2 cellular contexts compared by ENCODE assay signal in the genomic region with DNA sequence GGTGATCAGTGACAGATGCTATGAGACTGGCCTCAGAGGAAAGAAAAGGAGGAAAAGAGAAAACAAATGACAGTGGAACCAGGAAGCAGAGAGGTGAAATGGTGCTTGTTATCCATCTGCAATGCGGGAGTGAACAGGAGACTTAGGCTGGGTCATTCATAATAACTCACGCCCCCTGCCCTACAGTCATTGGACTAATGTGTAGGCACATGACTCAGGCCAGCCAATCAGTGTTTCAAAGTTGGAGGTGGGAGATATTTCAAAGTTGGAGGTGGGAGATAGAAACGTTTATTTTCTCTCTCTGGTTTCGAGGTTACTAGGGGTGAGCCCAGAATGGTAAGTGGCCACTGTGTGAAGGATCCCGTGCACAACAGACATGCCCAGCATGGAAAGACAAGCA.
TF ChIP-seq lines count a peak whose summit lies in the region.

No MANE protein-coding gene starts in this region.

TF ChIP-seq in A549, 52 proteins besides CTCF, POLR2A, EP300 and RAD21:
- TF ChIP-seq CHD4 (IDR thresholded peaks at IDR 0.05; ENCODE audit: borderline replicate concordance) (no peak), CBX2 (IDR thresholded peaks at IDR 0.05; ENCODE audit: borderline replicate concordance, low read depth) (no peak)
- TF ChIP-seq, protein P1, sequence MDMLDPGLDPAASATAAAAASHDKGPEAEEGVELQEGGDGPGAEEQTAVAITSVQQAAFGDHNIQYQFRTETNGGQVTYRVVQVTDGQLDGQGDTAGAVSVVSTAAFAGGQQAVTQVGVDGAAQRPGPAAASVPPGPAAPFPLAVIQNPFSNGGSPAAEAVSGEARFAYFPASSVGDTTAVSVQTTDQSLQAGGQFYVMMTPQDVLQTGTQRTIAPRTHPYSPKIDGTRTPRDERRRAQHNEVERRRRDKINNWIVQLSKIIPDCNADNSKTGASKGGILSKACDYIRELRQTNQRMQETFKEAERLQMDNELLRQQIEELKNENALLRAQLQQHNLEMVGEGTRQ (IDR thresholded peaks at IDR 0.05) = 0 out of 2 replicates have a peak, but pooled peaks have one; percentile 11

TF ChIP-seq in K562, 482 proteins besides CTCF, POLR2A, EP300 and RAD21:
- TF ChIP-seq ZNF184 (CRISPR knock-in tag; IDR thresholded peaks at IDR 0.05) (no peak), FOXJ3 (CRISPR knock-in tag; IDR thresholded peaks at IDR 0.05) (no peak), FOXK1 (CRISPR knock-in tag; IDR thresholded peaks at IDR 0.05; ENCODE audit: borderline replicate concordance) (no peak), SREBF2 (CRISPR knock-in tag; IDR thresholded peaks at IDR 0.05) (no peak), MAFG (tag; conservative IDR thresholded peaks at IDR 0.05) (no peak), TCF3 (CRISPR knock-in tag; IDR thresholded peaks at IDR 0.05) (no peak), TAF7 (tag; IDR thresholded peaks at IDR 0.05) (no peak), ZNF408 (CRISPR knock-in tag; IDR thresholded peaks at IDR 0.05; ENCODE audit: low read depth) (no peak), MCM7 (IDR thresholded peaks at IDR 0.05) (no peak), NFYB (IDR thresholded peaks at IDR 0.05; ENCODE audit: extremely low read depth, insufficient read length) (peak; percentile 44), ILK (tag; IDR thresholded peaks at IDR 0.05; ENCODE audit: borderline replicate concordance, low read depth) (no peak), RAD51 (IDR thresholded peaks at IDR 0.05; ENCODE audit: borderline replicate concordance, low read depth) (peak; percentile 81), ZNF764 (CRISPR knock-in tag; IDR thresholded peaks at IDR 0.05; ENCODE audit: low read depth) (no peak), U2AF1 (optimal IDR thresholded peaks at IDR 0.05; ENCODE audit: low read depth, low read length) (no peak), MYBL2 (IDR thresholded peaks at IDR 0.05; ENCODE audit: low read depth) (0 out of 2 replicates have a peak, but pooled peaks have one; percentile 18), MYBL2 (CRISPR knock-in tag; IDR thresholded peaks at IDR 0.05; ENCODE audit: borderline replicate concordance) (no peak)
- TF ChIP-seq, protein P2, sequence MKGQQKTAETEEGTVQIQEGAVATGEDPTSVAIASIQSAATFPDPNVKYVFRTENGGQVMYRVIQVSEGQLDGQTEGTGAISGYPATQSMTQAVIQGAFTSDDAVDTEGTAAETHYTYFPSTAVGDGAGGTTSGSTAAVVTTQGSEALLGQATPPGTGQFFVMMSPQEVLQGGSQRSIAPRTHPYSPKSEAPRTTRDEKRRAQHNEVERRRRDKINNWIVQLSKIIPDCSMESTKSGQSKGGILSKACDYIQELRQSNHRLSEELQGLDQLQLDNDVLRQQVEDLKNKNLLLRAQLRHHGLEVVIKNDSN (CRISPR knock-in tag; IDR thresholded peaks at IDR 0.05) = peak; percentile 79
- TF ChIP-seq, protein P1 (CRISPR knock-in tag; IDR thresholded peaks at IDR 0.05) = peak; percentile 86
- TF ChIP-seq, protein P3, sequence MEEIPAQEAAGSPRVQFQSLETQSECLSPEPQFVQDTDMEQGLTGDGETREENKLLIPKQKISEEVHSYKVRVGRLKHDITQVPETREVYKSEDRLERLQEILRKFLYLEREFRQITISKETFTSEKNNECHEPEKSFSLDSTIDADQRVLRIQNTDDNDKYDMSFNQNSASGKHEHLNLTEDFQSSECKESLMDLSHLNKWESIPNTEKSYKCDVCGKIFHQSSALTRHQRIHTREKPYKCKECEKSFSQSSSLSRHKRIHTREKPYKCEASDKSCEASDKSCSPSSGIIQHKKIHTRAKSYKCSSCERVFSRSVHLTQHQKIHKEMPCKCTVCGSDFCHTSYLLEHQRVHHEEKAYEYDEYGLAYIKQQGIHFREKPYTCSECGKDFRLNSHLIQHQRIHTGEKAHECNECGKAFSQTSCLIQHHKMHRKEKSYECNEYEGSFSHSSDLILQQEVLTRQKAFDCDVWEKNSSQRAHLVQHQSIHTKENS (CRISPR knock-in tag; IDR thresholded peaks at IDR 0.05) = no peak
- TF ChIP-seq, protein P4, sequence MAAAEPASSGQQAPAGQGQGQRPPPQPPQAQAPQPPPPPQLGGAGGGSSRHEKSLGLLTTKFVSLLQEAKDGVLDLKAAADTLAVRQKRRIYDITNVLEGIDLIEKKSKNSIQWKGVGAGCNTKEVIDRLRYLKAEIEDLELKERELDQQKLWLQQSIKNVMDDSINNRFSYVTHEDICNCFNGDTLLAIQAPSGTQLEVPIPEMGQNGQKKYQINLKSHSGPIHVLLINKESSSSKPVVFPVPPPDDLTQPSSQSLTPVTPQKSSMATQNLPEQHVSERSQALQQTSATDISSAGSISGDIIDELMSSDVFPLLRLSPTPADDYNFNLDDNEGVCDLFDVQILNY (CRISPR knock-in tag; IDR thresholded peaks at IDR 0.05) = no peak
- TF ChIP-seq, protein P5, sequence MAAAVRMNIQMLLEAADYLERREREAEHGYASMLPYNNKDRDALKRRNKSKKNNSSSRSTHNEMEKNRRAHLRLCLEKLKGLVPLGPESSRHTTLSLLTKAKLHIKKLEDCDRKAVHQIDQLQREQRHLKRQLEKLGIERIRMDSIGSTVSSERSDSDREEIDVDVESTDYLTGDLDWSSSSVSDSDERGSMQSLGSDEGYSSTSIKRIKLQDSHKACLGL (CRISPR knock-in tag; IDR thresholded peaks at IDR 0.05; ENCODE audit: borderline replicate concordance, poor library complexity, severe bottlenecking) = no peak
- TF ChIP-seq, protein P6, sequence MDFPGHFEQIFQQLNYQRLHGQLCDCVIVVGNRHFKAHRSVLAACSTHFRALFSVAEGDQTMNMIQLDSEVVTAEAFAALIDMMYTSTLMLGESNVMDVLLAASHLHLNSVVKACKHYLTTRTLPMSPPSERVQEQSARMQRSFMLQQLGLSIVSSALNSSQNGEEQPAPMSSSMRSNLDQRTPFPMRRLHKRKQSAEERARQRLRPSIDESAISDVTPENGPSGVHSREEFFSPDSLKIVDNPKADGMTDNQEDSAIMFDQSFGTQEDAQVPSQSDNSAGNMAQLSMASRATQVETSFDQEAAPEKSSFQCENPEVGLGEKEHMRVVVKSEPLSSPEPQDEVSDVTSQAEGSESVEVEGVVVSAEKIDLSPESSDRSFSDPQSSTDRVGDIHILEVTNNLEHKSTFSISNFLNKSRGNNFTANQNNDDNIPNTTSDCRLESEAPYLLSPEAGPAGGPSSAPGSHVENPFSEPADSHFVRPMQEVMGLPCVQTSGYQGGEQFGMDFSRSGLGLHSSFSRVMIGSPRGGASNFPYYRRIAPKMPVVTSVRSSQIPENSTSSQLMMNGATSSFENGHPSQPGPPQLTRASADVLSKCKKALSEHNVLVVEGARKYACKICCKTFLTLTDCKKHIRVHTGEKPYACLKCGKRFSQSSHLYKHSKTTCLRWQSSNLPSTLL (IDR thresholded peaks at IDR 0.05) = no peak
- TF ChIP-seq, protein P7, sequence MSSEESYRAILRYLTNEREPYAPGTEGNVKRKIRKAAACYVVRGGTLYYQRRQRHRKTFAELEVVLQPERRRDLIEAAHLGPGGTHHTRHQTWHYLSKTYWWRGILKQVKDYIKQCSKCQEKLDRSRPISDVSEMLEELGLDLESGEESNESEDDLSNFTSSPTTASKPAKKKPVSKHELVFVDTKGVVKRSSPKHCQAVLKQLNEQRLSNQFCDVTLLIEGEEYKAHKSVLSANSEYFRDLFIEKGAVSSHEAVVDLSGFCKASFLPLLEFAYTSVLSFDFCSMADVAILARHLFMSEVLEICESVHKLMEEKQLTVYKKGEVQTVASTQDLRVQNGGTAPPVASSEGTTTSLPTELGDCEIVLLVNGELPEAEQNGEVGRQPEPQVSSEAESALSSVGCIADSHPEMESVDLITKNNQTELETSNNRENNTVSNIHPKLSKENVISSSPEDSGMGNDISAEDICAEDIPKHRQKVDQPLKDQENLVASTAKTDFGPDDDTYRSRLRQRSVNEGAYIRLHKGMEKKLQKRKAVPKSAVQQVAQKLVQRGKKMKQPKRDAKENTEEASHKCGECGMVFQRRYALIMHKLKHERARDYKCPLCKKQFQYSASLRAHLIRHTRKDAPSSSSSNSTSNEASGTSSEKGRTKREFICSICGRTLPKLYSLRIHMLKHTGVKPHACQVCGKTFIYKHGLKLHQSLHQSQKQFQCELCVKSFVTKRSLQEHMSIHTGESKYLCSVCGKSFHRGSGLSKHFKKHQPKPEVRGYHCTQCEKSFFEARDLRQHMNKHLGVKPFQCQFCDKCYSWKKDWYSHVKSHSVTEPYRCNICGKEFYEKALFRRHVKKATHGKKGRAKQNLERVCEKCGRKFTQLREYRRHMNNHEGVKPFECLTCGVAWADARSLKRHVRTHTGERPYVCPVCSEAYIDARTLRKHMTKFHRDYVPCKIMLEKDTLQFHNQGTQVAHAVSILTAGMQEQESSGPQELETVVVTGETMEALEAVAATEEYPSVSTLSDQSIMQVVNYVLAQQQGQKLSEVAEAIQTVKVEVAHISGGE (CRISPR knock-in tag; IDR thresholded peaks at IDR 0.05) = no peak
- TF ChIP-seq, protein P8, sequence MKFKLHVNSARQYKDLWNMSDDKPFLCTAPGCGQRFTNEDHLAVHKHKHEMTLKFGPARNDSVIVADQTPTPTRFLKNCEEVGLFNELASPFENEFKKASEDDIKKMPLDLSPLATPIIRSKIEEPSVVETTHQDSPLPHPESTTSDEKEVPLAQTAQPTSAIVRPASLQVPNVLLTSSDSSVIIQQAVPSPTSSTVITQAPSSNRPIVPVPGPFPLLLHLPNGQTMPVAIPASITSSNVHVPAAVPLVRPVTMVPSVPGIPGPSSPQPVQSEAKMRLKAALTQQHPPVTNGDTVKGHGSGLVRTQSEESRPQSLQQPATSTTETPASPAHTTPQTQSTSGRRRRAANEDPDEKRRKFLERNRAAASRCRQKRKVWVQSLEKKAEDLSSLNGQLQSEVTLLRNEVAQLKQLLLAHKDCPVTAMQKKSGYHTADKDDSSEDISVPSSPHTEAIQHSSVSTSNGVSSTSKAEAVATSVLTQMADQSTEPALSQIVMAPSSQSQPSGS (CRISPR knock-in tag; IDR thresholded peaks at IDR 0.05) = no peak
- TF ChIP-seq, protein P9, sequence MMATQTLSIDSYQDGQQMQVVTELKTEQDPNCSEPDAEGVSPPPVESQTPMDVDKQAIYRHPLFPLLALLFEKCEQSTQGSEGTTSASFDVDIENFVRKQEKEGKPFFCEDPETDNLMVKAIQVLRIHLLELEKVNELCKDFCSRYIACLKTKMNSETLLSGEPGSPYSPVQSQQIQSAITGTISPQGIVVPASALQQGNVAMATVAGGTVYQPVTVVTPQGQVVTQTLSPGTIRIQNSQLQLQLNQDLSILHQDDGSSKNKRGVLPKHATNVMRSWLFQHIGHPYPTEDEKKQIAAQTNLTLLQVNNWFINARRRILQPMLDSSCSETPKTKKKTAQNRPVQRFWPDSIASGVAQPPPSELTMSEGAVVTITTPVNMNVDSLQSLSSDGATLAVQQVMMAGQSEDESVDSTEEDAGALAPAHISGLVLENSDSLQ (IDR thresholded peaks at IDR 0.05) = 0 out of 2 replicates have a peak, but pooled peaks have one; percentile 30
- TF ChIP-seq, protein P10, sequence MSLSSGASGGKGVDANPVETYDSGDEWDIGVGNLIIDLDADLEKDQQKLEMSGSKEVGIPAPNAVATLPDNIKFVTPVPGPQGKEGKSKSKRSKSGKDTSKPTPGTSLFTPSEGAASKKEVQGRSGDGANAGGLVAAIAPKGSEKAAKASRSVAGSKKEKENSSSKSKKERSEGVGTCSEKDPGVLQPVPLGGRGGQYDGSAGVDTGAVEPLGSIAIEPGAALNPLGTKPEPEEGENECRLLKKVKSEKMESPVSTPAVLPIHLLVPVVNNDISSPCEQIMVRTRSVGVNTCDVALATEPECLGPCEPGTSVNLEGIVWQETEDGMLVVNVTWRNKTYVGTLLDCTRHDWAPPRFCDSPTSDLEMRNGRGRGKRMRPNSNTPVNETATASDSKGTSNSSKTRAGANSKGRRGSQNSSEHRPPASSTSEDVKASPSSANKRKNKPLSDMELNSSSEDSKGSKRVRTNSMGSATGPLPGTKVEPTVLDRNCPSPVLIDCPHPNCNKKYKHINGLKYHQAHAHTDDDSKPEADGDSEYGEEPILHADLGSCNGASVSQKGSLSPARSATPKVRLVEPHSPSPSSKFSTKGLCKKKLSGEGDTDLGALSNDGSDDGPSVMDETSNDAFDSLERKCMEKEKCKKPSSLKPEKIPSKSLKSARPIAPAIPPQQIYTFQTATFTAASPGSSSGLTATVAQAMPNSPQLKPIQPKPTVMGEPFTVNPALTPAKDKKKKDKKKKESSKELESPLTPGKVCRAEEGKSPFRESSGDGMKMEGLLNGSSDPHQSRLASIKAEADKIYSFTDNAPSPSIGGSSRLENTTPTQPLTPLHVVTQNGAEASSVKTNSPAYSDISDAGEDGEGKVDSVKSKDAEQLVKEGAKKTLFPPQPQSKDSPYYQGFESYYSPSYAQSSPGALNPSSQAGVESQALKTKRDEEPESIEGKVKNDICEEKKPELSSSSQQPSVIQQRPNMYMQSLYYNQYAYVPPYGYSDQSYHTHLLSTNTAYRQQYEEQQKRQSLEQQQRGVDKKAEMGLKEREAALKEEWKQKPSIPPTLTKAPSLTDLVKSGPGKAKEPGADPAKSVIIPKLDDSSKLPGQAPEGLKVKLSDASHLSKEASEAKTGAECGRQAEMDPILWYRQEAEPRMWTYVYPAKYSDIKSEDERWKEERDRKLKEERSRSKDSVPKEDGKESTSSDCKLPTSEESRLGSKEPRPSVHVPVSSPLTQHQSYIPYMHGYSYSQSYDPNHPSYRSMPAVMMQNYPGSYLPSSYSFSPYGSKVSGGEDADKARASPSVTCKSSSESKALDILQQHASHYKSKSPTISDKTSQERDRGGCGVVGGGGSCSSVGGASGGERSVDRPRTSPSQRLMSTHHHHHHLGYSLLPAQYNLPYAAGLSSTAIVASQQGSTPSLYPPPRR (CRISPR knock-in tag; IDR thresholded peaks at IDR 0.05; ENCODE audit: borderline replicate concordance) = no peak
TF ChIP-seq in K562: peak in this region for 6.
